ENCODE assay signal across 17 cellular contexts in the genomic region with DNA sequence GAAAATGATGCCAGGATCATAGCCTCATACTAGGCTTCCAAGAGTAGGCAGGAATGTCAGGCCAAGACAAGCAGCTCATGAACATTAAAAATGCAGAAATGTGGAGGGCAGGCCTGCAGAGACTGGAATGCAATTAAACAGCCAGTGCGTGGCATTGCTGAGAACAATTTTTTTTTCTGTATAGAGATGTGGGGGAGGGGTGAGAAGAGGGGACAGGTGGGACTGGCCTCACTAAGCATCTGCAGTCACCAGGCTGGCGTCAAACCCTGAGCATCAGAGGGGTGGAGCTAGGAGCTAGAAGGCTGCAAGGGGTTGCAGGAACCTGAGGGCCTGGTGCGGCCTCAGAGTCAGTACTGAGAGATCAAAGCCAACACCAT.
"Had no signal": no experiment of that assay in that cellular context is flagged by ENCODE, and none has a peak within 500 bp of the region (broad histone marks: within the 10 kb centered on the region; RNA-seq: fewer than 3 reads in every experiment).

No MANE protein-coding gene starts in this region.

- ATAC-seq: activated naive CD8-positive, alpha-beta T cell treated with anti-CD3 and anti-CD28 coated beads, Interleukin-2, amount 50 U/mL, for 24 hours; left lung had no signal

- DNase-seq: activated CD4-positive, alpha-beta T cell treated with anti-CD3 and anti-CD28 coated beads for 1 hour; activated CD8-positive, alpha-beta memory T cell treated with anti-CD3 and anti-CD28 coated beads for 24 hours; activated CD8-positive, alpha-beta memory T cell treated with anti-CD3 and anti-CD28 coated beads, Interleukin-2, amount 50 U/mL, for 48 hours; activated effector memory CD4-positive, alpha-beta T cell treated with Interleukin-2 at 50 U/mL for 16 hours; activated naive CD4-positive, alpha-beta T cell treated with anti-CD3 and anti-CD28 coated beads, Interleukin-2, amount 10 ng/mL, durations not matched to agents 7 days and 5 days; activated naive CD8-positive, alpha-beta T cell treated with anti-CD3 and anti-CD28 coated beads, Interleukin-2, amount 50 U/mL, for 24 hours; activated T-cell treated with anti-CD3 and anti-CD28 coated beads, Interleukin-2, amount 50 U/mL, for 48 hours; endodermal cell; foreskin melanocyte; glutamatergic neuron; hippocampal formation; occipital lobe; retina; stimulated activated CD8-positive, alpha-beta memory T cell treated with anti-CD3 and anti-CD28 coated beads, Interleukin-4, amount 100 ng/mL, for 48 hours; stimulated activated naive CD4-positive, alpha-beta T cell treated with Interleukin-2 at 50 U/mL for 16 hours; T1000 had no signal
